2 cellular contexts compared by ENCODE assay signal in genomic region chr15:95495033-95495541, GRCh38.
TF ChIP-seq lines count a peak whose summit lies in the region.

No MANE protein-coding gene starts in this region.

TF ChIP-seq in WTC11, 78 proteins besides CTCF, POLR2A, EP300 and RAD21 (continues in another document):
- TF ChIP-seq NR3C1 (CRISPR knock-in tag; conservative IDR thresholded peaks at IDR 0.05; ENCODE audit: low read depth): no peak
- TF ChIP-seq AR (CRISPR knock-in tag; IDR thresholded peaks at IDR 0.05): no peak
- no peak for TF ChIP-seq ZNF671 (CRISPR knock-in tag; IDR thresholded peaks at IDR 0.05)
- no peak for TF ChIP-seq PREB (CRISPR knock-in tag; IDR thresholded peaks at IDR 0.05; ENCODE audit: borderline replicate concordance)
- TF ChIP-seq ZNF232 (CRISPR knock-in tag; IDR thresholded peaks at IDR 0.05): no peak
- TF ChIP-seq MAX (CRISPR knock-in tag; IDR thresholded peaks at IDR 0.05): no peak
- no peak for TF ChIP-seq ZNF396 (CRISPR knock-in tag; IDR thresholded peaks at IDR 0.05; ENCODE audit: borderline replicate concordance)
- no peak for TF ChIP-seq MXD4 (CRISPR knock-in tag; IDR thresholded peaks at IDR 0.05; ENCODE audit: borderline replicate concordance)
- TF ChIP-seq NR1H2 (CRISPR knock-in tag; IDR thresholded peaks at IDR 0.05): no peak
- no peak for TF ChIP-seq TEAD1 (CRISPR knock-in tag; IDR thresholded peaks at IDR 0.05)
- TF ChIP-seq PRRX2 (CRISPR knock-in tag; IDR thresholded peaks at IDR 0.05): no peak
- TF ChIP-seq ZNF532 (CRISPR knock-in tag; IDR thresholded peaks at IDR 0.05; ENCODE audit: borderline replicate concordance): no peak

TF ChIP-seq in HepG2, 621 proteins besides CTCF, POLR2A, EP300 and RAD21:
- TF ChIP-seq MXI1 (IDR thresholded peaks at IDR 0.05; ENCODE audit: borderline replicate concordance, low read depth, low read length): no peak
- TF ChIP-seq ZNF160 (CRISPR knock-in tag; IDR thresholded peaks at IDR 0.05): no peak
- TF ChIP-seq RXRA (CRISPR knock-in tag; IDR thresholded peaks at IDR 0.05): no peak
- TF ChIP-seq ZNF674 (CRISPR knock-in tag; IDR thresholded peaks at IDR 0.05; ENCODE audit: low read depth): no peak
- TF ChIP-seq ZNF512B (CRISPR knock-in tag; IDR thresholded peaks at IDR 0.05; ENCODE audit: borderline replicate concordance): no peak
- no peak for TF ChIP-seq CAMTA2 (CRISPR knock-in tag; IDR thresholded peaks at IDR 0.05; ENCODE audit: borderline replicate concordance)
- no peak for TF ChIP-seq CBX5 (CRISPR knock-in tag; IDR thresholded peaks at IDR 0.05; ENCODE audit: borderline replicate concordance)
- TF ChIP-seq REXO4 (CRISPR knock-in tag; IDR thresholded peaks at IDR 0.05; ENCODE audit: borderline replicate concordance): no peak
- no peak for TF ChIP-seq ZNF382 (CRISPR knock-in tag; IDR thresholded peaks at IDR 0.05; ENCODE audit: borderline replicate concordance)
- TF ChIP-seq SIX4 (CRISPR knock-in tag; IDR thresholded peaks at IDR 0.05): no peak
- no peak for TF ChIP-seq ZNF10 (CRISPR knock-in tag; IDR thresholded peaks at IDR 0.05; ENCODE audit: borderline replicate concordance, low read depth)
- TF ChIP-seq NFE2L1 (CRISPR knock-in tag; IDR thresholded peaks at IDR 0.05; ENCODE audit: borderline replicate concordance): no peak
- no peak for TF ChIP-seq STAT6 (CRISPR knock-in tag; IDR thresholded peaks at IDR 0.05; ENCODE audit: borderline replicate concordance)
- no peak for TF ChIP-seq ZNF615 (CRISPR knock-in tag; IDR thresholded peaks at IDR 0.05; ENCODE audit: borderline replicate concordance)
- no peak for TF ChIP-seq ZNF547 (CRISPR knock-in tag; IDR thresholded peaks at IDR 0.05)
- TF ChIP-seq TFAP4 (IDR thresholded peaks at IDR 0.05; ENCODE audit: borderline replicate concordance, low read depth): no peak
